Comparison of ENCODE assay signal across 2 cellular contexts in genomic region chr2:231526341-231527090, GRCh38.
TF ChIP-seq lines count a peak whose summit lies in the region.

No MANE protein-coding gene starts in this region.

TF ChIP-seq in HepG2, 621 proteins besides CTCF, POLR2A, EP300 and RAD21:
- TF ChIP-seq ZBTB7A (CRISPR knock-in tag; IDR thresholded peaks at IDR 0.05) (no peak), ZNF550 (CRISPR knock-in tag; IDR thresholded peaks at IDR 0.05; ENCODE audit: borderline replicate concordance) (no peak), ZNF275 (CRISPR knock-in tag; IDR thresholded peaks at IDR 0.05; ENCODE audit: borderline replicate concordance) (no peak), ZFP36L1 (CRISPR knock-in tag; IDR thresholded peaks at IDR 0.05) (no peak), EHMT2 (IDR thresholded peaks at IDR 0.05; ENCODE audit: borderline replicate concordance, low read depth, low read length) (no peak)

TF ChIP-seq in H1, 55 proteins besides CTCF, POLR2A, EP300 and RAD21:
- no peak for TF ChIP-seq GABPA (IDR thresholded peaks at IDR 0.05; ENCODE audit: borderline replicate concordance, insufficient read depth, low read length)
